Comparison of ENCODE assay signal across 9 cellular contexts in the genomic region with DNA sequence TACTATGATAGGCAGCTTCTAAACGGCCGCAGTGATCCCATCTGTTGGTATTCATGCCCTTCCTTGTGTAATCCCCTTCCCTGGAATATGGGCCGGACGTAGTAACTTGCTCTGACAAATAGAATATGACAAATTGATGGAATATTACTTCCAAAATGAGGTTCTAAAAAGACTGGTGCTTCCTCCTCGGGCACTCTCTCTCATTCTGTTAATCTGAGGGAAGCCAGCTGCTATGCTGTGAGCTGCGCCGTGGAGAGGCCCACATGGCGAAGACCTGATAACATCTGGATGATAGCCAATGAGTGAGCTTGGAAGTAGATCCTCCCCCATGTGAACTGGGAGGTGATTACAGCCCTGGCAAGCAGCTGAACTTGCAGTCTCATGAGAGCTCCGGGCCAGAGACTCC. TPM values are rescaled to one million over a fixed set of nuclear protein-coding genes. Genes with fewer than 3 reads are reported as not detected.
DNase-seq lines count a peak whose midpoint lies in the region; ATAC-seq and TF ChIP-seq lines count a peak whose summit lies in the region.
"Had no signal": no experiment of that assay in that cellular context is flagged by ENCODE, and none has a peak within 500 bp of the region (broad histone marks: within the 10 kb centered on the region; RNA-seq: fewer than 3 reads in every experiment).

No MANE protein-coding gene starts in this region.

- peak; percentile 36 to 85 for TF ChIP-seq POLR2A in heart left ventricle (IDR thresholded peaks at IDR 0.05)

- H3K27me3 ChIP-seq in H7 (ENCODE audit: control insufficient read depth, insufficient read depth, low read length): no peaks in the 10 kb centered on the region
- H3K27me3 ChIP-seq in heart left ventricle: no peaks in the 10 kb centered on the region
- H3K27me3 ChIP-seq: tibial nerve had no signal

- no peaks in the 10 kb centered on the region for H3K36me3 ChIP-seq in H7 (replicated peaks; ENCODE audit: control insufficient read depth, insufficient read depth, low read length)
- no peaks in the 10 kb centered on the region for H3K36me3 ChIP-seq in heart left ventricle
- H3K36me3 ChIP-seq: tibial nerve had no signal

- H3K4me1 ChIP-seq in heart left ventricle: peaks cover 5 to 61% (median 32%) of the 10 kb centered on the region in 12 donors

- DNase-seq in H7 (peak; percentile 77), SHP77 (lab: John Stamatoyannopoulos, UW) (peak; percentile 69 to 80), heart left ventricle (peak; percentile 74 to 91 (median 82)), retina (peak; percentile 50), NCI-H1048 (lab: John Stamatoyannopoulos, UW) (no peak), T-helper 17 cell (no peak)
- DNase-seq in stimulated activated naive CD4-positive, alpha-beta T cell treated with Interleukin-2 at 50 U/mL for 16 hours (lab: John Stamatoyannopoulos, UW): no peak

- H3K4me3 ChIP-seq in H7 (ENCODE audit: insufficient read depth, low read depth, low read length) (no peak overlapping the region), heart left ventricle (no peak overlapping the region)
- H3K4me3 ChIP-seq: tibial nerve had no signal

- H3K4me1 Mint-ChIP-seq in T-helper 17 cell: peaks cover 2% of the 10 kb centered on the region

- no peak for TF ChIP-seq CTCF in heart left ventricle (IDR thresholded peaks at IDR 0.05)

- H3K27me3 Mint-ChIP-seq in T-helper 17 cell: peaks cover 38% of the 10 kb centered on the region

- H3K9me3 ChIP-seq in heart left ventricle (no peaks in the 10 kb centered on the region), T-helper 17 cell (ENCODE audit: control insufficient read depth, low read length, poor library complexity, severe bottlenecking) (no peaks in the 10 kb centered on the region)
- H3K9me3 ChIP-seq: tibial nerve had no signal

- 15 to 23% (median 19%) methylated on average over 9 of the region's 9 CpGs for WGBS in heart left ventricle, 4 donors

- no peak overlapping the region for H3K27ac Mint-ChIP-seq in T-helper 17 cell

- H3K27ac ChIP-seq in heart left ventricle: peak overlapping the region in 11 of 12 donors; percentile 61 to 88 (median 79)
- H3K27ac ChIP-seq: tibial nerve had no signal

- no peaks in the 10 kb centered on the region for H3K36me3 Mint-ChIP-seq in T-helper 17 cell (ENCODE audit: low read depth)

- H3K4me3 Mint-ChIP-seq in T-helper 17 cell: no peak overlapping the region

- intact Hi-C loops in heart left ventricle (cut with DNase I): no loop called here

- ATAC-seq in heart left ventricle (peak; percentile 90 to 93 (median 92)), HG03280 (IDR thresholded peaks at IDR 0.05; ENCODE audit: unreplicated experiment) (no peak), T-helper 17 cell (no peak)

RNA-seq across cellular contexts. Expression of a gene that starts 27.2 kb away (rescaled TPM):
- 24.6 and 32.8 TPM in 2 replicates for total RNA-seq in H7 (2014; rRNA removed; shearing (Covaris generic))
- total RNA-seq in heart left ventricle (1,000 to 10,000 TPM in 8 of 9 donors, 100 to 1,000 TPM in 1; 878 to 2,214 (median 1,547) TPM), T-helper 17 cell (1 to 10 TPM; 2.7 to 3.3 TPM)
- polyA plus RNA-seq in heart left ventricle: 1,000 to 10,000 TPM in 1 of 2 donors, 100 to 1,000 TPM in 1; 935 to 1,170 TPM

Comparison
In these comparisons a context has a peak if more than half of its experiments do, and no peak if none do; other contexts are left out.
1. DNase-seq: peak in H7 (single experiment), SHP77 (2 of 2), heart left ventricle (5 of 5) and retina (single experiment); none in stimulated activated naive CD4-positive, alpha-beta T cell treated with Interleukin-2 at 50 U/mL for 16 hours (single experiment), NCI-H1048 (single experiment) and T-helper 17 cell (0 of 3).
2. ATAC-seq: peak in heart left ventricle (4 of 4); none in HG03280 (single experiment) and T-helper 17 cell (single experiment).
3. RNA of a gene that starts 27.2 kb away (total RNA-seq): 878 to 2,214 TPM in heart left ventricle; 24.6 to 32.8 TPM in H7 and 2.7 to 3.3 TPM in T-helper 17 cell; every median in the first group is over 10 times any median in the second.